8 cellular contexts compared by ENCODE assay signal in the genomic region with DNA sequence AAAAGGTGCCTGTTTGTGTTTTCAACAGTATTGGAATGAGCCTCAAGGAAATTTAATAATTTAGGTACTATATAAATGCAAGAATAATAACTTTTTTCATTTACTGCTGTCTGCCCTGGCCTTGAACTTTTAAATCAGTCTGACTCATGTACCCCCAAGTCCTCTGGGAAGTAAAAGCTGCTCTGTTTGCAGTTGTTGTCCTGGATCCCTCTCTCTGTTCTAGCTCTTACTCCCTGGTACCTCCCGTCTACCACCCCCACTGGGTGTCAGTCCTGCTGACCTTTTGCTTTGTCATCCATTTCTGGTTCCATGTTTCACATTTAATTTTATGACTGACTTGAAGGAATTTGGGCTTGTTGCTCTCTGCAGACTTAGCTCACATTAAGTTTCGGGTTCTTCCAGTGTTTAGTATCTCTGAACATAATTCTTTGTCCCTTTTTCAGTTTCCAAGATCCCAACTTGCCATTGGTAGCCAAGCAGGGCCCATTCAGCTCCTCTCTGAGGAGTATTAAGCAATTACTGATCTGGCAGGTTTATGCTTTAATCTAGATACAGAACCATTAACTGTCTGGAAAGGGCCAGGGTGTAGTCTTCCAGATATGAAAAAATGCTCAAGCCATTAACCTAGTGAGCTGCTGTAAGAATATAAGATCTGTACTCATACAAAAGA.
DNase-seq lines count a peak whose midpoint lies in the region; ATAC-seq and TF ChIP-seq lines count a peak whose summit lies in the region.
"Had no signal": no experiment of that assay in that cellular context is flagged by ENCODE, and none has a peak within 500 bp of the region (broad histone marks: within the 10 kb centered on the region; RNA-seq: fewer than 3 reads in every experiment).

No MANE protein-coding gene starts in this region.

- TF ChIP-seq POLR2A in stomach (IDR thresholded peaks at IDR 0.05), result no peak

- H3K4me3 ChIP-seq in left lung, result no peak overlapping the region
- H3K4me3 ChIP-seq in stomach, result no peak overlapping the region
- H3K4me3 ChIP-seq in PC-9, result no peak overlapping the region

- H3K4me2 ChIP-seq in PC-9, result no peak overlapping the region

- TF ChIP-seq CTCF in RWPE1 (conservative IDR thresholded peaks at IDR 0.05; ENCODE audit: low read depth) (no peak), left lung (IDR thresholded peaks at IDR 0.05) (no peak), stomach (IDR thresholded peaks at IDR 0.05) (no peak), PC-9 (conservative IDR thresholded peaks at IDR 0.05) (no peak)

- H3K36me3 ChIP-seq in left lung (no peaks in the 10 kb centered on the region), stomach (no peaks in the 10 kb centered on the region), PC-9 (ENCODE audit: low read depth) (no peaks in the 10 kb centered on the region)

- intact Hi-C loops in left lung (cut with DNase I) (no loop called here), stomach (cut with DNase I; ENCODE audit: low total_unique reads) (no loop called here), PC-9 (cut with micrococcal nuclease; ENCODE audit: unreplicated experiment) (no loop called here)

- peak; percentile 37 for ATAC-seq in left lung

- POLR2A ChIA-PET in RWPE1 (lab: Yijun Ruan, JAX; ENCODE audit: low non-redundant PET) (no interaction called here), PC-9 (lab: Charles Lee; ENCODE audit: unreplicated experiment) (interaction anchor here (0.6 to 0.7 kb wide), 3 partner anchors 203 to 1427 kb away, joined by 4 to 10 read pairs (median 9); no protein-coding TSS in a partner anchor)

- BruUV-seq in PC-9 (replicated peaks; lab: Mats Ljungman, UMichigan), result no TSS peak

- CTCF ChIA-PET in RWPE1 (lab: Yijun Ruan, JAX) (interaction anchor here (0.6 to 4.2 kb wide), 4 partner anchors 34 to 390 kb away, joined by 3 to 24 read pairs (median 4); no protein-coding TSS in a partner anchor), PC-9 (lab: Charles Lee) (interaction anchor here (2.2 kb wide), 1 partner anchor 390 kb away, joined by 9 read pairs; no protein-coding TSS in a partner anchor)

- DNase-seq in RWPE1 (ENCODE audit: low spot score) (peak; percentile 6), fibroblast of gingiva (ENCODE audit: low read depth) (peak; percentile 11), left lung (no peak), stomach (no peak), PC-9 (no peak), activated gamma-delta T cell treated with Interleukin-2 at 50 U/mL for 16 hours (no peak)
- no peak for DNase-seq in activated CD4-positive, alpha-beta T cell treated with anti-CD3 and anti-CD28 coated beads, Interleukin-2, amount 50 U/mL, for 48 hours
- DNase-seq: activated CD4-positive, alpha-beta T cell treated with anti-CD3 and anti-CD28 coated beads, Interleukin-2, amount 50 U/mL, for 4 hours had no signal

- H3K9me3 ChIP-seq in left lung, result peaks cover 0 to 2% of the 10 kb centered on the region in 2 donors
- H3K9me3 ChIP-seq in stomach, result no peaks in the 10 kb centered on the region
- H3K9me3 ChIP-seq in PC-9 (ENCODE audit: insufficient read depth, low read depth), result no peaks in the 10 kb centered on the region; the same call in 1 of the 2 replicates

- H3K4me1 ChIP-seq in left lung (no peaks in the 10 kb centered on the region), stomach (peaks cover 5 to 26% (median 13%) of the 10 kb centered on the region in 4 donors), PC-9 (replicated peaks; ENCODE audit: insufficient read depth) (no peaks in the 10 kb centered on the region)

- no peak for TF ChIP-seq EP300 in stomach (IDR thresholded peaks at IDR 0.05)

- no peaks in the 10 kb centered on the region for H3K9me2 ChIP-seq in PC-9 (ENCODE audit: insufficient read depth)

- WGBS in stomach, 5 donors, result 18 to 33% (median 25%) methylated on average over 2 of the region's 2 CpGs

- no peaks in the 10 kb centered on the region for H3K27me3 ChIP-seq in left lung
- H3K27me3 ChIP-seq in stomach, result no peaks in the 10 kb centered on the region
- no peaks in the 10 kb centered on the region for H3K27me3 ChIP-seq in PC-9 (ENCODE audit: insufficient read depth, low read depth)

- no peak overlapping the region for H2AFZ ChIP-seq in PC-9

- H3K27ac ChIP-seq in RWPE1, result no peak overlapping the region
- no peak overlapping the region for H3K27ac ChIP-seq in left lung
- H3K27ac ChIP-seq in stomach, result peak overlapping the region; percentile 34 to 70 (median 56)
- no peak overlapping the region for H3K27ac ChIP-seq in PC-9

- H3K79me2 ChIP-seq in PC-9 (ENCODE audit: low read depth), result no peaks in the 10 kb centered on the region

- no peaks in the 10 kb centered on the region for H3F3A ChIP-seq in PC-9 (ENCODE audit: insufficient read depth, low read depth)

- H4K20me1 ChIP-seq in PC-9 (ENCODE audit: insufficient read depth), result no peaks in the 10 kb centered on the region

Comparison
In these comparisons a context has a peak if more than half of its experiments do, and no peak if none do; other contexts are left out.
1. DNase-seq: peak in RWPE1 (single experiment) and fibroblast of gingiva (single experiment); none in left lung (0 of 2), stomach (single experiment), activated CD4-positive, alpha-beta T cell treated with anti-CD3 and anti-CD28 coated beads, Interleukin-2, amount 50 U/mL, for 48 hours (0 of 2), PC-9 (0 of 2) and activated gamma-delta T cell treated with Interleukin-2 at 50 U/mL for 16 hours (single experiment).
2. H3K27ac ChIP-seq: peak in stomach (5 of 5); none in RWPE1 (single experiment), left lung (0 of 2) and PC-9 (single experiment).